In the genomic region with DNA sequence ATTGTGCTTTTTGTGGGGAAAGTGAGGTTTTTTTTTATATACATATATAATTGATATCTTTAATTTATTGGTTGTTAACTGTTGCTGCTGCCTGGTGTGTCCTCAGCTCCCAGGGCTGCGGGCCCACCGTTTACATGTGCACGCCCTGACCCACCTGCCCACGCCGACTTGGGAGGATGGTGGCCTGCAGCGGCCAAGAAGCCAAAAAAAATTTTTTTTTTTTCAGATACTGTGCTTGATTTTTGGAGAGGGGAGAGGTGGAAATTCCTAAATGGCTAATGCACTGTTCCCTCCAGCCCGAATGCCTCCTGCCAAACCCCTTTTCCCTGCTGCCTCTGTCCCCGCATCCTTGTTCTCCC, we compare ENCODE assay signal across 23 cellular contexts. TPM values are rescaled to one million over a fixed set of nuclear protein-coding genes. Genes with fewer than 3 reads are reported as not detected.
"Had no signal": no experiment of that assay in that cellular context is flagged by ENCODE, and none has a peak within 500 bp of the region (broad histone marks: within the 10 kb centered on the region; RNA-seq: fewer than 3 reads in every experiment).

No MANE protein-coding gene starts in this region.

- H3K36me3 ChIP-seq: lower lobe of right lung, prostate gland, right atrium auricular region had no signal

- H3K27ac ChIP-seq: epithelial cell of prostate, foreskin keratinocyte, lower lobe of right lung, prostate gland, right atrium auricular region, thyroid gland had no signal

- H3K4me3 ChIP-seq: dorsolateral prefrontal cortex, lower lobe of right lung, prostate gland, right atrium auricular region, thyroid gland had no signal

- H3K9me3 Mint-ChIP-seq: immature natural killer cell; stimulated activated naive CD8-positive, alpha-beta T cell treated with anti-CD3 and anti-CD28 coated beads, Interleukin-15, amount 100 ng/mL, for 72 hours; type B pancreatic cell had no signal

- H3K9me3 ChIP-seq: lower lobe of right lung, prostate gland, right atrium auricular region, thyroid gland had no signal

- H3K4me3 Mint-ChIP-seq: immature natural killer cell; nephron progenitor cell; stimulated activated naive CD8-positive, alpha-beta T cell treated with anti-CD3 and anti-CD28 coated beads, Interleukin-15, amount 100 ng/mL, for 72 hours; type B pancreatic cell had no signal

- H3K36me3 Mint-ChIP-seq: naive thymus-derived CD8-positive, alpha-beta T cell had no signal

- DNase-seq: cerebellar nuclear complex; effector CD4-positive, alpha-beta T cell; foreskin keratinocyte; immature natural killer cell; left ventricle myocardium superior; naive thymus-derived CD8-positive, alpha-beta T cell; nucleus accumbens; stimulated activated CD4-positive, alpha-beta T cell treated with anti-CD3 and anti-CD28 coated beads, Interleukin-15, amount 100 ng/mL, for 24 hours; stimulated activated CD4-positive, alpha-beta T cell treated with anti-CD3 and anti-CD28 coated beads, Interleukin-2, amount 100 ng/mL, for 48 hours; stimulated activated naive CD4-positive, alpha-beta T cell; stimulated activated naive CD8-positive, alpha-beta T cell treated with anti-CD3 and anti-CD28 coated beads, Interleukin-15, amount 100 ng/mL, for 72 hours; thyroid gland had no signal

- FAIRE-seq: colon, keratinocyte had no signal

- ATAC-seq: esophagus mucosa; foreskin keratinocyte; left ventricle myocardium superior; lower lobe of right lung; naive thymus-derived CD8-positive, alpha-beta T cell; sciatic nerve; stimulated activated naive CD8-positive, alpha-beta T cell treated with anti-CD3 and anti-CD28 coated beads, Interleukin-15, amount 100 ng/mL, for 72 hours had no signal

- H3K27ac Mint-ChIP-seq: immature natural killer cell; stimulated activated naive CD8-positive, alpha-beta T cell treated with anti-CD3 and anti-CD28 coated beads, Interleukin-15, amount 100 ng/mL, for 72 hours; type B pancreatic cell had no signal

- H3K27me3 Mint-ChIP-seq: type B pancreatic cell had no signal

- H3K4me1 ChIP-seq: prostate gland, right atrium auricular region had no signal

- H3K27me3 ChIP-seq: dorsolateral prefrontal cortex, foreskin keratinocyte, right atrium auricular region, thyroid gland had no signal

RNA-seq across cellular contexts. Expression of a gene that starts 32.0 kb away (rescaled TPM):
- total RNA-seq: foreskin keratinocyte; naive thymus-derived CD8-positive, alpha-beta T cell had no signal
